Comparison of ENCODE assay signal across 8 cellular contexts in genomic region chr2:40299173-40299572, GRCh38.
"Had no signal": no experiment of that assay in that cellular context is flagged by ENCODE, and none has a peak within 500 bp of the region (broad histone marks: within the 10 kb centered on the region; RNA-seq: fewer than 3 reads in every experiment).

No MANE protein-coding gene starts in this region.

- H3K9me3 Mint-ChIP-seq: HFFc6 had no signal

- H3K27ac ChIP-seq: HL-60 had no signal

- H3K4me3 Mint-ChIP-seq: HFFc6 had no signal

- H3K9me3 ChIP-seq: HAP-1 had no signal

- H3K4me1 ChIP-seq: HAP-1 had no signal

- FAIRE-seq: K562 had no signal

- DNase-seq: GOT3, H7, HFFc6, IMR-90 had no signal

- H3K4me3 ChIP-seq: HAP-1, K562 had no signal

- ATAC-seq: HCT116, K562 had no signal

- H3K36me3 ChIP-seq: HAP-1 had no signal

- H3K27ac Mint-ChIP-seq: HFFc6 had no signal
